Comparison of ENCODE assay signal across 1 cellular context in genomic region chr16:29756654-29757053, GRCh38.
TF ChIP-seq lines count a peak whose summit lies in the region.

No MANE protein-coding gene starts in this region.

TF ChIP-seq in K562, 482 proteins besides CTCF, POLR2A, EP300 and RAD21:
- TF ChIP-seq FOXK1 (CRISPR knock-in tag; IDR thresholded peaks at IDR 0.05; ENCODE audit: borderline replicate concordance) (no peak), CREB3L1 (IDR thresholded peaks at IDR 0.05; ENCODE audit: borderline replicate concordance, low read depth) (no peak), RBM22 (IDR thresholded peaks at IDR 0.05; ENCODE audit: low read depth, low read length, poor library complexity, severe bottlenecking) (no peak), TBP (optimal IDR thresholded peaks at IDR 0.05; ENCODE audit: low read depth, low read length) (no peak), KLF13 (tag; IDR thresholded peaks at IDR 0.05; ENCODE audit: borderline replicate concordance, low read depth) (no peak), RNF219 (CRISPR knock-in tag; IDR thresholded peaks at IDR 0.05) (no peak), MYNN (IDR thresholded peaks at IDR 0.05) (peak; percentile 73), MYNN (CRISPR knock-in tag; IDR thresholded peaks at IDR 0.05) (no peak), ZNF644 (tag; IDR thresholded peaks at IDR 0.05; ENCODE audit: low read depth) (no peak), NRF1 (conservative IDR thresholded peaks at IDR 0.05 in 1 of 2, IDR thresholded peaks at IDR 0.05 in 1 of 2) (no peak), CHCHD3 (CRISPR knock-in tag; IDR thresholded peaks at IDR 0.05) (no peak), ZFPM2 (CRISPR knock-in tag; IDR thresholded peaks at IDR 0.05) (no peak), POLR2AphosphoS5 (IDR thresholded peaks at IDR 0.05; ENCODE audit: control insufficient read depth, insufficient read depth, low read depth, low read length) (no peak), HDGF (IDR thresholded peaks at IDR 0.05) (no peak), BRD9 (IDR thresholded peaks at IDR 0.05; ENCODE audit: low read depth, partially characterized antibody) (no peak), RFX1 (IDR thresholded peaks at IDR 0.05) (peak; percentile 27), RAD51 (IDR thresholded peaks at IDR 0.05; ENCODE audit: borderline replicate concordance, low read depth) (no peak)
- TF ChIP-seq, protein P1, sequence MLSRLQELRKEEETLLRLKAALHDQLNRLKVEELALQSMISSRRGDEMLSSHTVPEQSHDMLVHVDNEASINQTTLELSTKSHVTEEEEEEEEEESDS (CRISPR knock-in tag; IDR thresholded peaks at IDR 0.05): no peak
